ENCODE assay signal across 8 cellular contexts in the genomic region with DNA sequence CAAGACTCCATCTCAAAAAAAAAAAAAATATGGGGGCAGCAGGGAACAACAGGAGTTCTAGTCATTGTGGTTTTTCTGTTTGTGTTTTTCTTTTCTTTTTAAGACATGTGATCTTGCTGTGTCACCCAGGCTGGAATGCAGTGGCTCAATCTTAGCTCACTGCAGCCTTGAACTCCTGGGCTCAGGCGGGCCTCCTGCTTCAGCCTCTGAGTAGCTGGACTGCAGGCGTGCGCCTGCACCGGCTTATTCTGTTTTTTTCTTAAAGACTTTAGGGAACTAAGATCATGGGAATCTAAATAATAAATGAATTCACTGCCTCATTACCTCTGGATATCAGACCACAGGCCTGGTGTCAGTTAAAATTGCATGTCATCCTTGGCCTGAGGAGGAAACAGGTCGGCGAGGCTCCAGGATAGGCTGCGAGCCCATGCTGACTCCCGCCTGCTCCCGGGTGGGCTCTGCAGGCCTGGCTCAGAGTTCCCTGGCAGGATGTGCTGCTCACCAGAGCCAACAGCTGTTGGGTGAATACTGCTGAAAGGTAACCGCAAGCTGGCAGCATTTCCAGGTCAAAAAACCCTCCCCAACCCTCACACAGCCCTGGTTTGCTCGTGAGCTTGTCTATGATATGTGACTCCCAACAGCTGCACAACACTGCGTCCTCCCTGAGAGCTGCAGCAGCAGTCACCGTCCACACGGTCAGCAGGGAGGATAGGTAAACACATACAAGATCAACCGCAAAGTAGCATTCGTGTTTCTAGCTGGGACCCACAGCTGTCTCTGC. TPM values are rescaled to one million over a fixed set of nuclear protein-coding genes. Genes with fewer than 3 reads are reported as not detected.
DNase-seq lines count a peak whose midpoint lies in the region; ATAC-seq, FAIRE-seq and TF ChIP-seq lines count a peak whose summit lies in the region.

No MANE protein-coding gene starts in this region.

- peak overlapping the region; percentile 73 for H3K27ac ChIP-seq in GM23248

- POLR2A ChIA-PET in BJ (lab: Charles Lee) = no interaction called here

- peaks cover 2% of the 10 kb centered on the region for H3K27me3 Mint-ChIP-seq in nephron progenitor cell (ENCODE audit: low read depth, poor library complexity)

- WGBS in GM23248 (ENCODE audit: low coverage in 1 of 2, low lambda C conversion rate in 2 of 2, missing lambda C conversion rate in 2 of 2), 2 experiments = 28 to 38% methylated on average over 16 of the region's 16 CpGs

- peaks cover 50% of the 10 kb centered on the region for H3K36me3 Mint-ChIP-seq in nephron progenitor cell (ENCODE audit: low read depth)

- H3K4me1 Mint-ChIP-seq in nephron progenitor cell = peaks cover 33% of the 10 kb centered on the region

- no peak overlapping the region for H2AFZ ChIP-seq in GM23248

- peaks cover 17% of the 10 kb centered on the region for H3K4me1 ChIP-seq in GM23248 (ENCODE audit: insufficient read depth)

- CTCF ChIA-PET in BJ (lab: Yijun Ruan, JAX) = interaction anchor here (1.0 kb wide), 1 partner anchor 34 kb away, joined by 4 read pairs; no protein-coding TSS in a partner anchor

- DNase-seq in BJ (ENCODE audit: low read depth) (peak; percentile 62), GM23248 (peak; percentile 83), NCI-H187 (lab: John Stamatoyannopoulos, UW) (peak; percentile 31 to 72), amniotic stem cell (lab: John Stamatoyannopoulos, UW) (peak; percentile 4), nephron progenitor cell (no peak), GM19239 (ENCODE audit: insufficient read length, low spot score) (no peak), NK-92 (lab: John Stamatoyannopoulos, UW; ENCODE audit: unreplicated experiment) (no peak)

- no peak for TF ChIP-seq CTCF in BJ (IDR thresholded peaks at IDR 0.05; ENCODE audit: insufficient read depth, low read depth, low read length)
- no peak for TF ChIP-seq CTCF in nephron progenitor cell (IDR thresholded peaks at IDR 0.05)

- H3K9me3 Mint-ChIP-seq in nephron progenitor cell = no peaks in the 10 kb centered on the region

- in situ Hi-C loops in GM23248 (cut with MboI) = no loop called here

- H3K27me3 ChIP-seq in BJ (ENCODE audit: control insufficient read depth, insufficient read depth, low read length) = no peaks in the 10 kb centered on the region
- no peaks in the 10 kb centered on the region for H3K27me3 ChIP-seq in GM23248 (replicated peaks; ENCODE audit: insufficient read depth)

- ATAC-seq in HG02852 (IDR thresholded peaks at IDR 0.05; ENCODE audit: unreplicated experiment) = no peak

- H3K9me2 ChIP-seq in GM23248 (ENCODE audit: insufficient read depth) = no peaks in the 10 kb centered on the region

- H3K4me2 ChIP-seq in GM23248 (ENCODE audit: unreplicated experiment) = peak overlapping the region; percentile 22

- H3K4me3 Mint-ChIP-seq in nephron progenitor cell = no peak overlapping the region

- peaks cover 6% of the 10 kb centered on the region for H3F3A ChIP-seq in GM23248 (ENCODE audit: insufficient read depth)

- H4K20me1 ChIP-seq in GM23248 (ENCODE audit: insufficient read depth) = no peaks in the 10 kb centered on the region

- no peaks in the 10 kb centered on the region for H3K9me3 ChIP-seq in GM23248 (ENCODE audit: low read depth)

- H3K4me3 ChIP-seq in BJ (ENCODE audit: low read depth, low read length) (no peak overlapping the region), GM23248 (no peak overlapping the region)

- H3K27ac Mint-ChIP-seq in nephron progenitor cell = peak overlapping the region; percentile 87

- no peaks in the 10 kb centered on the region for H3K79me2 ChIP-seq in GM23248 (ENCODE audit: insufficient read depth)

- H3K36me3 ChIP-seq in BJ (ENCODE audit: control insufficient read depth, insufficient read depth, low read length) = no peaks in the 10 kb centered on the region; the same call in none of the 2 replicates
- no peaks in the 10 kb centered on the region for H3K36me3 ChIP-seq in GM23248 (ENCODE audit: low read depth)

- peak overlapping the region; percentile 41 for H3K9ac ChIP-seq in GM23248

- FAIRE-seq in GM19239 (lab: Jason Lieb, UNC) = no peak

RNA-seq across cellular contexts. Expression of a gene that starts 58.1 kb away (rescaled TPM):
- polyA plus RNA-seq in BJ (2011; rRNA removed) (21.1 and 33.9 TPM in 2 replicates), GM23248 (2016; fragmentation: Nextera tagmentation; extraction: Ambion mirVana) (37.5 and 40.3 TPM in 2 replicates)
- 8.2 and 11.2 TPM in 2 replicates for polyA minus RNA-seq in BJ (2011; rRNA and poly(A)+ RNA removed)
- total RNA-seq in GM23248 (2014; rRNA removed; shearing (Covaris generic)) = 26.4 and 36.3 TPM in 2 replicates

Comparison
In these comparisons a context has a peak if more than half of its experiments do, and no peak if none do; other contexts are left out.
1. DNase-seq: peak in BJ (single experiment), GM23248 (single experiment), NCI-H187 (2 of 2) and amniotic stem cell (single experiment); none in nephron progenitor cell (single experiment), GM19239 (single experiment) and NK-92 (single experiment).